In the genomic region with DNA sequence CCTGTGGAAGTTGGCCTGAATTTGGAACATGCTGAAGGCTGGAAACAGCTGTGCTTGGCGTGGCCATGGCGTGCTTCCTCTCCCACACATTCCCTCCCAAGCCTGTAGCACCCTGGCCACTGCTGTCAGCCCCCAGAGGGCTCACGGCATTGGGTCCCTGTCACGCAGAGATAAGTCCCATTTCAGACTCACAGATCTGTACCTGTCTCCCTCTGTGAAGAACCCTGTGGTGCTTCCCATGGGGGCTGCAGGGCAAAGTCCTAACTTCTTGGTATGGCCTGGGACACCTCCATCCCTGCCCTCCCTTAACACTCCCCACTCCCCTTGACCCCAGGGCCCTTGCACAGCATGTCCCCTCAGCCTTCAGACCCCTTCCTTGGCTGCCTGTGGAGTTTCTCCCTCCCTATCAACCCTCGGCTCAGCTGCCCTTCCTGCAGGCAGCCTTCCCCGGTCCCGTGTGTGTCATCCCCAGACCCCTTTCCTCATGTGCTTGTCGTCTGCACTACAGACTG, we compare ENCODE assay signal across 18 cellular contexts. TPM values are rescaled to one million over a fixed set of nuclear protein-coding genes. Genes with fewer than 3 reads are reported as not detected.
A peak's percentile ranks its signal among the peaks of the same experiment; 100 is the strongest.
DNase-seq lines count a peak whose midpoint lies in the region; ATAC-seq and TF ChIP-seq lines count a peak whose summit lies in the region.
"Had no signal": no experiment of that assay in that cellular context is flagged by ENCODE, and none has a peak within 500 bp of the region (broad histone marks: within the 10 kb centered on the region; RNA-seq: fewer than 3 reads in every experiment).

No MANE protein-coding gene starts in this region.

- no peak for TF ChIP-seq POLR2A in vagina (IDR thresholded peaks at IDR 0.05)

- H3K27ac Mint-ChIP-seq in osteocyte (ENCODE audit: unreplicated experiment) (peak overlapping the region; percentile 34), WTC11 (no peak overlapping the region)
- H3K27ac Mint-ChIP-seq: activated B cell treated with CpG ODN at 0.5 μM for 24 hours; activated CD8-positive, alpha-beta T cell treated with anti-CD3 and anti-CD28 coated beads, Interleukin-2, amount 10 ng/mL, durations not matched to agents 7 days and 5 days; activated naive CD8-positive, alpha-beta T cell treated with anti-CD3 and anti-CD28 coated beads for 36 hours; activated T-helper 1 cell treated with anti-CD3 and anti-CD28 coated beads, Interleukin-12 subunit alpha, Interleukin-12 subunit beta, Interleukin-2, Interleukin-4 antibody, amounts not matched to agents 30 ng/mL and 10 ng/mL and 1 ng/mL, durations not matched to agents 14 hours and 24 hours and 36 hours; effector memory CD8-positive, alpha-beta T cell had no signal

- H3K27ac ChIP-seq in cingulate gyrus (ENCODE audit: low read depth, low read length) (peak overlapping the region; percentile 57), vagina (peak overlapping the region; percentile 60)

- H3K4me1 ChIP-seq in vagina: peaks cover 49% of the 10 kb centered on the region

- H3K4me3 Mint-ChIP-seq in osteocyte (ENCODE audit: unreplicated experiment) (no peak overlapping the region), WTC11 (no peak overlapping the region)
- H3K4me3 Mint-ChIP-seq: activated B cell treated with CpG ODN at 0.5 μM for 24 hours; activated CD8-positive, alpha-beta T cell treated with anti-CD3 and anti-CD28 coated beads, Interleukin-2, amount 10 ng/mL, durations not matched to agents 7 days and 5 days; activated naive CD8-positive, alpha-beta T cell treated with anti-CD3 and anti-CD28 coated beads for 36 hours; activated T-helper 1 cell treated with anti-CD3 and anti-CD28 coated beads, Interleukin-12 subunit alpha, Interleukin-12 subunit beta, Interleukin-2, Interleukin-4 antibody, amounts not matched to agents 30 ng/mL and 10 ng/mL and 1 ng/mL, durations not matched to agents 14 hours and 24 hours and 36 hours; effector memory CD8-positive, alpha-beta T cell; nephron had no signal

- intact Hi-C loops in Right ventricle myocardium superior (cut with DNase I) (no loop called here), vagina (cut with DNase I) (no loop called here)

- H3K9me3 Mint-ChIP-seq in osteocyte (ENCODE audit: unreplicated experiment) (peaks cover 7% of the 10 kb centered on the region), WTC11 (peaks cover 20% of the 10 kb centered on the region)
- H3K9me3 Mint-ChIP-seq: activated T-helper 1 cell treated with anti-CD3 and anti-CD28 coated beads, Interleukin-12 subunit alpha, Interleukin-12 subunit beta, Interleukin-2, Interleukin-4 antibody, amounts not matched to agents 30 ng/mL and 10 ng/mL and 1 ng/mL, durations not matched to agents 14 hours and 24 hours and 36 hours had no signal

- H3K27me3 Mint-ChIP-seq in osteocyte (ENCODE audit: unreplicated experiment): no peaks in the 10 kb centered on the region
- H3K27me3 Mint-ChIP-seq in WTC11 (ENCODE audit: low read depth): no peaks in the 10 kb centered on the region
- H3K27me3 Mint-ChIP-seq: activated B cell treated with CpG ODN at 0.5 μM for 24 hours; activated naive CD8-positive, alpha-beta T cell treated with anti-CD3 and anti-CD28 coated beads for 36 hours had no signal

- POLR2A ChIA-PET in WTC11 (lab: Charles Lee): no interaction called here

- H3K36me3 ChIP-seq in vagina: no peaks in the 10 kb centered on the region

- peaks cover 31% of the 10 kb centered on the region for H3K36me3 Mint-ChIP-seq in osteocyte (ENCODE audit: unreplicated experiment)
- H3K36me3 Mint-ChIP-seq in WTC11: no peaks in the 10 kb centered on the region
- H3K36me3 Mint-ChIP-seq: activated naive CD8-positive, alpha-beta T cell treated with anti-CD3 and anti-CD28 coated beads for 36 hours had no signal

- H3K4me1 Mint-ChIP-seq in osteocyte (ENCODE audit: unreplicated experiment): peaks cover 61% of the 10 kb centered on the region
- peaks cover 3% of the 10 kb centered on the region for H3K4me1 Mint-ChIP-seq in WTC11

- DNase-seq in Right ventricle myocardium superior: peak; percentile 71
- no peak for DNase-seq in osteocyte (ENCODE audit: extremely low spot score, unreplicated experiment)
- no peak for DNase-seq in vagina (ENCODE audit: extremely low spot score in 2 of 2)
- no peak for DNase-seq in DMS79 treated with DMSO at 0.1 percent for 48 hours (lab: John Stamatoyannopoulos, UW)
- DNase-seq in WTC11 (ENCODE audit: low spot score): no peak
- no peak for DNase-seq in NCI-H1417 treated with DMSO at 0.1 percent for 48 hours (lab: John Stamatoyannopoulos, UW)
- DNase-seq: activated B cell treated with CpG ODN at 0.5 μM for 24 hours; activated CD8-positive, alpha-beta T cell treated with anti-CD3 and anti-CD28 coated beads, Interleukin-2, amount 10 ng/mL, durations not matched to agents 7 days and 5 days; activated naive CD8-positive, alpha-beta T cell treated with anti-CD3 and anti-CD28 coated beads for 36 hours; effector memory CD8-positive, alpha-beta T cell; MG63; NCI-H187; NCI-H510A treated with DMSO at 0.1 percent for 48 hours; stimulated activated CD4-positive, alpha-beta T cell treated with anti-CD3 and anti-CD28 coated beads, Interleukin-2, amount 100 ng/mL, for 24 hours; T-helper 1 cell had no signal

- no peak overlapping the region for H3K4me3 ChIP-seq in vagina
- H3K4me3 ChIP-seq: MG63 had no signal

- H3K27me3 ChIP-seq in vagina: no peaks in the 10 kb centered on the region
- H3K27me3 ChIP-seq: MG63 had no signal

- H3K9me3 ChIP-seq in vagina: no peaks in the 10 kb centered on the region

- ATAC-seq in Right ventricle myocardium superior (ENCODE audit: poor library complexity) (no peak), WTC11 (no peak)
- ATAC-seq: activated CD8-positive, alpha-beta T cell treated with anti-CD3 and anti-CD28 coated beads, Interleukin-2, amount 10 ng/mL, durations not matched to agents 7 days and 5 days; effector memory CD8-positive, alpha-beta T cell had no signal

- CTCF ChIA-PET in WTC11 (lab: Charles Lee): interaction anchor here (1.1 kb wide), 1 partner anchor 70 kb away, joined by 3 read pairs; no protein-coding TSS in a partner anchor

- no peak for TF ChIP-seq CTCF in osteocyte (IDR thresholded peaks at IDR 0.05)
- TF ChIP-seq CTCF in vagina (IDR thresholded peaks at IDR 0.05): no peak
- no peak for TF ChIP-seq CTCF in WTC11 (IDR thresholded peaks at IDR 0.05)

TF ChIP-seq in WTC11, 78 proteins besides CTCF, POLR2A, EP300 and RAD21:
- TF ChIP-seq OVOL2 (CRISPR knock-in tag; IDR thresholded peaks at IDR 0.05; ENCODE audit: borderline replicate concordance): no peak
- no peak for TF ChIP-seq ZNF671 (CRISPR knock-in tag; IDR thresholded peaks at IDR 0.05)
- TF ChIP-seq MYBL2 (CRISPR knock-in tag; IDR thresholded peaks at IDR 0.05): no peak
- TF ChIP-seq, protein P1, sequence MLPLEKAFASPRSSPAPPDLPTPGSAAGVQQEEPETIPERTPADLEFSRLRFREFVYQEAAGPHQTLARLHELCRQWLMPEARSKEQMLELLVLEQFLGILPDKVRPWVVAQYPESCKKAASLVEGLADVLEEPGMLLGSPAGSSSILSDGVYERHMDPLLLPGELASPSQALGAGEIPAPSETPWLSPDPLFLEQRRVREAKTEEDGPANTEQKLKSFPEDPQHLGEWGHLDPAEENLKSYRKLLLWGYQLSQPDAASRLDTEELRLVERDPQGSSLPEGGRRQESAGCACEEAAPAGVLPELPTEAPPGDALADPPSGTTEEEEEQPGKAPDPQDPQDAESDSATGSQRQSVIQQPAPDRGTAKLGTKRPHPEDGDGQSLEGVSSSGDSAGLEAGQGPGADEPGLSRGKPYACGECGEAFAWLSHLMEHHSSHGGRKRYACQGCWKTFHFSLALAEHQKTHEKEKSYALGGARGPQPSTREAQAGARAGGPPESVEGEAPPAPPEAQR (CRISPR knock-in tag; IDR thresholded peaks at IDR 0.05): no peak

RNA-seq across cellular contexts. Expression of a gene that starts 28.6 kb away (rescaled TPM):
- total RNA-seq in Right ventricle myocardium superior (33.0 TPM), osteocyte (69.8 and 73.4 TPM in 2 replicates), vagina (59.7 TPM), WTC11 (2021) (9.3 to 12.5 TPM (median 9.9 TPM) in 3 replicates)
